ENCODE assay signal across 17 cellular contexts in the genomic region with DNA sequence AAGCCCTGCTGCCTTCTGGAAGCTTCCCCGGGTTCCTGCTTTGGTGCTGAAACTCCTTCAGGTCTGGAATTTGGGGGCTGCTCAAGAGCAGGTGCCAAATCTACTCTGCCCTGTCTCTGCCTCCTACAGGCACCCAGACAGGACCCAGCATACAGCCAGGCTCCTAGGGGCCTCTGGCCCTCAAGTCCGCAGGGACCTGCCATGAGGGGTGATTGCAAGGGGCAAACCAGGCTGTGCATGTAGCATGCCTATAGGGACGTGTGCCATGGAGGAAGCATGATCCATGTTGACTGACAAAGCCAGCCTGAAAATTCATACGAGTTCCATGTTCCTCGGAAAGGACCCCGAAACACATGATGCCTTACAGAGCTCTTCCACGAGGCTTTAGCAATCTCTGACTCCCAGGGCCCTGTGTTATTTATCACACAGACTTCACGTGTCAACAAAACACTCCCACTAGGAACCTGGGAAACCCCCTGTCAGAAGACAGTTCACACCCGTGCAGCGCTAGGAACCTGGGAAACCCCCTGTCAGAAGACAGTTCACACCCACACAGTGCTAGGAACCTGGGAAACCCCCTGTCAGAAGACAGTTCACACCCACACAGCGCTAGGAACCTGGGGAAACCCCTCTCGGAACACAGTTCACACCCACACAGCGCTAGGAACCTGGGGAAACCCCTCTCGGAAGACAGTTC.
DNase-seq lines count a peak whose midpoint lies in the region; ATAC-seq, FAIRE-seq and TF ChIP-seq lines count a peak whose summit lies in the region.
"Had no signal": no experiment of that assay in that cellular context is flagged by ENCODE, and none has a peak within 500 bp of the region (broad histone marks: within the 10 kb centered on the region; RNA-seq: fewer than 3 reads in every experiment).

No MANE protein-coding gene starts in this region.

- no peak for TF ChIP-seq POLR2A in GM12891 (IDR thresholded peaks at IDR 0.05; ENCODE audit: low read depth, low read length)

- intact Hi-C loops in mammary epithelial cell (cut with micrococcal nuclease), result no loop called here
- intact Hi-C loops in MCF 10A (cut with micrococcal nuclease), result no loop called here

- peaks cover 4% of the 10 kb centered on the region for H3K9me3 ChIP-seq in mammary epithelial cell (replicated peaks; ENCODE audit: insufficient read depth, low read length)
- H3K9me3 ChIP-seq: transverse colon had no signal

- DNase-seq in mammary epithelial cell, result peak; percentile 17
- DNase-seq in MCF 10A (ENCODE audit: unreplicated experiment), result no peak
- peak in 3 of 5 donors; percentile 13 to 31 (median 21) for DNase-seq in T-helper 1 cell
- peak; percentile 4 for DNase-seq in choroid plexus epithelial cell (ENCODE audit: low read depth)
- DNase-seq in stimulated activated CD4-positive, alpha-beta T cell treated with anti-CD3 and anti-CD28 coated beads, Interleukin-4, amount 100 ng/mL, for 1 hour, result peak; percentile 19
- no peak for DNase-seq in GM12891 (ENCODE audit: insufficient read length, low spot score)
- DNase-seq: activated gamma-delta T cell; Karpas-422; NCI-H1436 treated with DMSO at 0.1 percent for 48 hours; NK-92 treated with Interleukin-12 subunit alpha and Interleukin-12 subunit beta, amount 100 ng/mL, for 24 hours; transverse colon had no signal

- no peak for FAIRE-seq in GM12891 (lab: Jason Lieb, UNC)
- FAIRE-seq: islet of Langerhans had no signal

- H3K36me3 ChIP-seq in mammary epithelial cell (ENCODE audit: insufficient read depth, low read length), result no peaks in the 10 kb centered on the region
- H3K36me3 ChIP-seq: transverse colon had no signal

- BruUV-seq in mammary epithelial cell (replicated peaks; lab: Mats Ljungman, UMichigan) (no TSS peak), MCF 10A (replicated peaks; lab: Mats Ljungman, UMichigan) (no TSS peak)

- dilution Hi-C loops in mammary epithelial cell (cut with HindIII; ENCODE audit: low sequenced_read_pairs), result loop anchor here (5.0 kb wide), 1 partner anchor 51 kb away; no protein-coding TSS in a partner anchor

- no peaks in the 10 kb centered on the region for H3K27me3 Mint-ChIP-seq in MCF 10A (ENCODE audit: insufficient read depth, unreplicated experiment)
- H3K27me3 Mint-ChIP-seq: brain; stimulated activated memory B cell treated with anti-CD40 and anti-IgM and Interleukin-4, amounts not matched to agents 10 μg/mL and 1 μg/mL and 100 μg/mL, for 72 hours had no signal

- no peaks in the 10 kb centered on the region for H3K4me1 Mint-ChIP-seq in MCF 10A (ENCODE audit: insufficient read depth, unreplicated experiment)
- H3K4me1 Mint-ChIP-seq: brain; stimulated activated memory B cell treated with anti-CD40 and anti-IgM and Interleukin-4, amounts not matched to agents 10 μg/mL and 1 μg/mL and 100 μg/mL, for 72 hours had no signal

- ATAC-seq in HG03457 (IDR thresholded peaks at IDR 0.05; ENCODE audit: unreplicated experiment), result no peak
- no peak for ATAC-seq in HG03378 (IDR thresholded peaks at IDR 0.05; ENCODE audit: unreplicated experiment)
- ATAC-seq: stimulated activated memory B cell treated with anti-CD40 and anti-IgM and Interleukin-4, amounts not matched to agents 10 μg/mL and 1 μg/mL and 100 μg/mL, for 72 hours had no signal

- no peaks in the 10 kb centered on the region for H4K20me1 ChIP-seq in mammary epithelial cell (ENCODE audit: insufficient read depth, low read length)

- POLR2A ChIA-PET in MCF 10A (lab: Yijun Ruan, JAX), result no interaction called here

- CTCF ChIA-PET in mammary epithelial cell (lab: Charles Lee; ENCODE audit: low non-redundant PET), result no interaction called here
- CTCF ChIA-PET in MCF 10A (lab: Yijun Ruan, JAX), result no interaction called here

- H3K4me2 ChIP-seq in mammary epithelial cell (ENCODE audit: insufficient read depth, low read depth, low read length), result no peak overlapping the region

- no peak overlapping the region for H3K27ac Mint-ChIP-seq in MCF 10A (ENCODE audit: low read depth, unreplicated experiment)
- H3K27ac Mint-ChIP-seq: brain; stimulated activated memory B cell treated with anti-CD40 and anti-IgM and Interleukin-4, amounts not matched to agents 10 μg/mL and 1 μg/mL and 100 μg/mL, for 72 hours; T-helper 1 cell treated with Interleukin-12 subunit alpha and Interleukin-12 subunit beta and Interleukin-4 antibody, amounts not matched to agents 30 μg/mL and 1 μg/mL, for 36 hours had no signal

- no peak overlapping the region for H2AFZ ChIP-seq in mammary epithelial cell (ENCODE audit: low read depth, low read length)

- H3K27me3 ChIP-seq in mammary epithelial cell (ENCODE audit: insufficient read depth, low read length), result no peaks in the 10 kb centered on the region
- H3K27me3 ChIP-seq: transverse colon had no signal

- H3K9me3 Mint-ChIP-seq in MCF 10A (ENCODE audit: unreplicated experiment), result no peaks in the 10 kb centered on the region
- H3K9me3 Mint-ChIP-seq: stimulated activated memory B cell treated with anti-CD40 and anti-IgM and Interleukin-4, amounts not matched to agents 10 μg/mL and 1 μg/mL and 100 μg/mL, for 72 hours had no signal

- in situ Hi-C loops in mammary epithelial cell (cut with MboI; ENCODE audit: low sequenced_read_pairs in 2 of 2), result no loop called here

- peaks cover 12% of the 10 kb centered on the region for H3K36me3 Mint-ChIP-seq in MCF 10A (ENCODE audit: insufficient read depth, unreplicated experiment)
- H3K36me3 Mint-ChIP-seq: stimulated activated memory B cell treated with anti-CD40 and anti-IgM and Interleukin-4, amounts not matched to agents 10 μg/mL and 1 μg/mL and 100 μg/mL, for 72 hours had no signal

- no peaks in the 10 kb centered on the region for H3K4me1 ChIP-seq in mammary epithelial cell (ENCODE audit: insufficient read depth, low read length)
- H3K4me1 ChIP-seq: transverse colon had no signal

- WGBS in mammary epithelial cell (ENCODE audit: low coverage, missing lambda C conversion rate), result 93% methylated on average over 9 of the region's 14 CpGs

- no peak overlapping the region for H3K4me3 Mint-ChIP-seq in MCF 10A (ENCODE audit: unreplicated experiment)
- H3K4me3 Mint-ChIP-seq: brain; stimulated activated memory B cell treated with anti-CD40 and anti-IgM and Interleukin-4, amounts not matched to agents 10 μg/mL and 1 μg/mL and 100 μg/mL, for 72 hours; T-helper 1 cell treated with Interleukin-12 subunit alpha and Interleukin-12 subunit beta and Interleukin-4 antibody, amounts not matched to agents 30 μg/mL and 1 μg/mL, for 36 hours had no signal

- TF ChIP-seq CTCF in mammary epithelial cell (conservative IDR thresholded peaks at IDR 0.05 in 1 of 2, IDR thresholded peaks at IDR 0.05 in 1 of 2; ENCODE audit: extremely low read depth in 1 of 2, insufficient read depth in 1 of 2, low read depth in 1 of 2, low read length in 2 of 2) (no peak), MCF 10A (IDR thresholded peaks at IDR 0.05; ENCODE audit: unreplicated experiment) (no peak), choroid plexus epithelial cell (conservative IDR thresholded peaks at IDR 0.05; ENCODE audit: low read depth, low read length) (no peak)

- H3K79me2 ChIP-seq in mammary epithelial cell (ENCODE audit: insufficient read depth, low read length), result peaks cover 9% of the 10 kb centered on the region

- H3K4me3 ChIP-seq in mammary epithelial cell (replicated peaks in 1 of 3; ENCODE audit: insufficient read depth in 1 of 3, low read depth in 2 of 3, low read length in 3 of 3) (no peak overlapping the region), choroid plexus epithelial cell (ENCODE audit: low read depth, low read length) (no peak overlapping the region)
- H3K4me3 ChIP-seq: transverse colon had no signal

- no peak overlapping the region for H3K9ac ChIP-seq in mammary epithelial cell (ENCODE audit: insufficient read depth, low read length)

- H3K27ac ChIP-seq in mammary epithelial cell (ENCODE audit: insufficient read depth, low read depth, low read length), result no peak overlapping the region
- H3K27ac ChIP-seq: transverse colon had no signal

TF ChIP-seq in GM12891, 5 proteins besides CTCF, POLR2A, EP300 and RAD21:
- TF ChIP-seq POU2F2 (IDR thresholded peaks at IDR 0.05; ENCODE audit: low read depth, low read length) (no peak), POLR2AphosphoS5 (IDR thresholded peaks at IDR 0.05; ENCODE audit: low read depth, low read length) (no peak), PAX5 (IDR thresholded peaks at IDR 0.05; ENCODE audit: insufficient read depth, low read length, severe bottlenecking) (no peak), TAF1 (IDR thresholded peaks at IDR 0.05; ENCODE audit: low read depth, low read length) (no peak), SPI1 (IDR thresholded peaks at IDR 0.05; ENCODE audit: low read depth, low read length) (no peak)

Comparison
In these comparisons a context has a peak if more than half of its experiments do, and no peak if none do; other contexts are left out.
1. DNase-seq: peak in mammary epithelial cell (single experiment), T-helper 1 cell (3 of 5), choroid plexus epithelial cell (single experiment) and stimulated activated CD4-positive, alpha-beta T cell treated with anti-CD3 and anti-CD28 coated beads, Interleukin-4, amount 100 ng/mL, for 1 hour (single experiment); none in MCF 10A (single experiment) and GM12891 (single experiment).